1 cellular context compared by ENCODE assay signal in genomic region chr3:50139308-50139707, GRCh38.
TF ChIP-seq lines count a peak whose summit lies in the region.

No MANE protein-coding gene starts in this region.

TF ChIP-seq in SK-N-SH treated with all-trans-retinoic acid at 6 μM for 48 hours, 23 proteins besides CTCF, POLR2A, EP300 and RAD21 (continued from another document):
- TF ChIP-seq TCF4 (CRISPR knock-in tag; IDR thresholded peaks at IDR 0.05; ENCODE audit: borderline replicate concordance), result no peak
- no peak for TF ChIP-seq ZNF565 (CRISPR knock-in tag; conservative IDR thresholded peaks at IDR 0.05; ENCODE audit: low read depth)
